In genomic region chr16:10240854-10241613, GRCh38 we compare ENCODE assay signal across 17 cellular contexts. TPM values are rescaled to one million over a fixed set of nuclear protein-coding genes. Genes with fewer than 3 reads are reported as not detected.
"Had no signal": no experiment of that assay in that cellular context is flagged by ENCODE, and none has a peak within 500 bp of the region (broad histone marks: within the 10 kb centered on the region; RNA-seq: fewer than 3 reads in every experiment).

No MANE protein-coding gene starts in this region.

- H3K27me3 ChIP-seq: cardiac muscle cell, neutrophil had no signal

- DNase-seq: activated CD4-positive, CD25-positive, alpha-beta regulatory T cell treated with anti-CD3 and anti-CD28 coated beads, Interleukin-2, amount 50 U/mL, for 72 hours; activated naive CD4-positive, alpha-beta T cell treated with Interleukin-2 at 50 U/mL for 16 hours; activated T-cell treated with anti-CD3 and anti-CD28 coated beads for 4 hours; heart right ventricle; mucosa of descending colon; naive thymus-derived CD4-positive, alpha-beta T cell; stimulated activated CD4-positive, alpha-beta T cell treated with anti-CD3 and anti-CD28 coated beads, Interleukin-15, amount 100 ng/mL, for 24 hours; stimulated activated CD4-positive, alpha-beta T cell treated with anti-CD3 and anti-CD28 coated beads, Interleukin-4, amount 100 ng/mL, for 1 hour; stimulated activated CD8-positive, alpha-beta memory T cell treated with anti-CD3 and anti-CD28 coated beads, Interleukin-4, amount 100 ng/mL, for 48 hours; stimulated activated naive CD8-positive, alpha-beta T cell treated with anti-CD3 and anti-CD28 coated beads, Interleukin-15, Interleukin-2, amounts not matched to agents 100 U/mL and 50 U/mL, for 24 hours; transverse colon had no signal

- H3K4me1 ChIP-seq: heart right ventricle, transverse colon had no signal

- H3K36me3 ChIP-seq: cardiac muscle cell, heart right ventricle, neutrophil, transverse colon had no signal

- H3K27ac ChIP-seq: cardiac muscle cell, epithelial cell of prostate, heart right ventricle, neutrophil, transverse colon had no signal

- H3K4me3 ChIP-seq: cardiac muscle cell, heart right ventricle, mucosa of descending colon, transverse colon had no signal

- ATAC-seq: activated T-helper 17 cell treated with anti-CD3 and anti-CD28 coated beads, Interleukin-2, amount 50 U/mL, for 72 hours; heart right ventricle; left lobe of liver; mucosa of descending colon; naive thymus-derived CD4-positive, alpha-beta T cell; stimulated activated naive CD8-positive, alpha-beta T cell treated with anti-CD3 and anti-CD28 coated beads, Interleukin-15, Interleukin-2, amounts not matched to agents 100 U/mL and 50 U/mL, for 24 hours had no signal

- H3K9me3 ChIP-seq: heart right ventricle, mucosa of descending colon, neutrophil, transverse colon had no signal

RNA-seq across cellular contexts. Expression of gene GRIN2A, which starts 58.8 kb away (rescaled TPM):
- total RNA-seq: activated T-helper 17 cell treated with anti-CD3 and anti-CD28 coated beads, Interleukin-2, amount 50 U/mL, for 72 hours; dermis microvascular lymphatic vessel endothelial cell; naive thymus-derived CD4-positive, alpha-beta T cell had no signal
- polyA plus RNA-seq: naive thymus-derived CD4-positive, alpha-beta T cell had no signal
